In the genomic region with DNA sequence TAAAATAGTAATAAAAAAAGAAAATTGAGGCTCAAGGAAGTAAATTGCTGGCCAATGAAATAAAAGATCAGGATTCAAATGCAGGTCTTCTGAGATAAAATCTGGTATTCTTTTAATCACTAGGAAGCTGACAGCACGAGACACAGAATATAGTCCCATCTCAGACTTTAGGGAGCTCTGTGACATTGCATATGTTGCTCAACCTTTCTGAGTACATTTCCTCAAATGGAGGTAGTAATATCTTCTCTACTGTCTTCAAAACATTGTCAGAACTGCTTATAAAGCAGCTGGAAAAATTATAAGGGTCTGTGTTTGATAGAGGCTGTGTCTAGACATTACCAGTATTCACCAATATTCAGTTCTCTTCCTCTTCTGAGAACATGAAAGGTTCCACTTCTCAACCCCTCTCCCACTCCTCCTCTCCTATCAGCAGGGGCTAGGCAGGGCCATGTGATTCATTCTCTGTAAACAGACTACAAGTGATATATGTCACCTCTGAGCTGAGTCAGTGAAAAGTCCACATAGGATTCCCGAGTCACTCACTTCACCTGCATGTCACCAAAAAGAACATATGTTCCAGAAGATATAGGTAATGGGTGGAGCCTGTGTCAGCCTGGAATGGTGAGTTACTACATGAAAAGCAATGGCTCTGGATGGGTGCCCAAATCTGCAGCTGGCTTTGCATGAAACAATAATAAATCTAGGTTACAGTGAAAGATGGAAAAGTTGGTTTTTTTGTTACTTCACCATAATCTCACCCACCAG, we compare ENCODE assay signal across 1 cellular context.
TF ChIP-seq lines count a peak whose summit lies in the region.

No MANE protein-coding gene starts in this region.

TF ChIP-seq in K562, 482 proteins besides CTCF, POLR2A, EP300 and RAD21 (continued from another document and continues in another):
- no peak for TF ChIP-seq ZBTB7A (IDR thresholded peaks at IDR 0.05; ENCODE audit: borderline replicate concordance, control insufficient read depth, low read depth, low read length)
- TF ChIP-seq, protein P1, sequence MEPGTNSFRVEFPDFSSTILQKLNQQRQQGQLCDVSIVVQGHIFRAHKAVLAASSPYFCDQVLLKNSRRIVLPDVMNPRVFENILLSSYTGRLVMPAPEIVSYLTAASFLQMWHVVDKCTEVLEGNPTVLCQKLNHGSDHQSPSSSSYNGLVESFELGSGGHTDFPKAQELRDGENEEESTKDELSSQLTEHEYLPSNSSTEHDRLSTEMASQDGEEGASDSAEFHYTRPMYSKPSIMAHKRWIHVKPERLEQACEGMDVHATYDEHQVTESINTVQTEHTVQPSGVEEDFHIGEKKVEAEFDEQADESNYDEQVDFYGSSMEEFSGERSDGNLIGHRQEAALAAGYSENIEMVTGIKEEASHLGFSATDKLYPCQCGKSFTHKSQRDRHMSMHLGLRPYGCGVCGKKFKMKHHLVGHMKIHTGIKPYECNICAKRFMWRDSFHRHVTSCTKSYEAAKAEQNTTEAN (CRISPR knock-in tag; IDR thresholded peaks at IDR 0.05), result no peak
- no peak for TF ChIP-seq BCL6 (CRISPR knock-in tag; IDR thresholded peaks at IDR 0.05)
- TF ChIP-seq ZNF143 (CRISPR knock-in tag; IDR thresholded peaks at IDR 0.05), result no peak
- no peak for TF ChIP-seq CREM (IDR thresholded peaks at IDR 0.05; ENCODE audit: low read depth)
- TF ChIP-seq SOX6 (IDR thresholded peaks at IDR 0.05), result peak; percentile 92
- no peak for TF ChIP-seq ERF (CRISPR knock-in tag; IDR thresholded peaks at IDR 0.05)
- TF ChIP-seq, protein P2, sequence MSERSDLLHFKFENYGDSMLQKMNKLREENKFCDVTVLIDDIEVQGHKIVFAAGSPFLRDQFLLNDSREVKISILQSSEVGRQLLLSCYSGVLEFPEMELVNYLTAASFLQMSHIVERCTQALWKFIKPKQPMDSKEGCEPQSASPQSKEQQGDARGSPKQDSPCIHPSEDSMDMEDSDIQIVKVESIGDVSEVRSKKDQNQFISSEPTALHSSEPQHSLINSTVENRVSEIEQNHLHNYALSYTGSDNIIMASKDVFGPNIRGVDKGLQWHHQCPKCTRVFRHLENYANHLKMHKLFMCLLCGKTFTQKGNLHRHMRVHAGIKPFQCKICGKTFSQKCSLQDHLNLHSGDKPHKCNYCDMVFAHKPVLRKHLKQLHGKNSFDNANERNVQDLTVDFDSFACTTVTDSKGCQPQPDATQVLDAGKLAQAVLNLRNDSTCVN (CRISPR knock-in tag; IDR thresholded peaks at IDR 0.05), result no peak
- no peak for TF ChIP-seq SAFB2 (IDR thresholded peaks at IDR 0.05; ENCODE audit: borderline replicate concordance, low read depth, low read length, severe bottlenecking)
- TF ChIP-seq ZNF764 (CRISPR knock-in tag; IDR thresholded peaks at IDR 0.05; ENCODE audit: low read depth), result no peak
- no peak for TF ChIP-seq KDM5B (IDR thresholded peaks at IDR 0.05; ENCODE audit: insufficient replicate concordance, low read depth, low read length)
- TF ChIP-seq, protein P3, sequence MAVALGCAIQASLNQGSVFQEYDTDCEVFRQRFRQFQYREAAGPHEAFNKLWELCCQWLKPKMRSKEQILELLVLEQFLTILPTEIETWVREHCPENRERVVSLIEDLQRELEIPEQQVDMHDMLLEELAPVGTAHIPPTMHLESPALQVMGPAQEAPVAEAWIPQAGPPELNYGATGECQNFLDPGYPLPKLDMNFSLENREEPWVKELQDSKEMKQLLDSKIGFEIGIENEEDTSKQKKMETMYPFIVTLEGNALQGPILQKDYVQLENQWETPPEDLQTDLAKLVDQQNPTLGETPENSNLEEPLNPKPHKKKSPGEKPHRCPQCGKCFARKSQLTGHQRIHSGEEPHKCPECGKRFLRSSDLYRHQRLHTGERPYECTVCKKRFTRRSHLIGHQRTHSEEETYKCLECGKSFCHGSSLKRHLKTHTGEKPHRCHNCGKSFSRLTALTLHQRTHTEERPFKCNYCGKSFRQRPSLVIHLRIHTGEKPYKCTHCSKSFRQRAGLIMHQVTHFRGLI (CRISPR knock-in tag; IDR thresholded peaks at IDR 0.05), result no peak
- no peak for TF ChIP-seq KAT8 (IDR thresholded peaks at IDR 0.05; ENCODE audit: low read depth)
- TF ChIP-seq POU5F1 (IDR thresholded peaks at IDR 0.05; ENCODE audit: borderline replicate concordance, low read depth, low read length, partially characterized antibody), result no peak
- TF ChIP-seq ZNF766 (CRISPR knock-in tag; conservative IDR thresholded peaks at IDR 0.05), result no peak; the same call in 1 of the 2 replicates
- TF ChIP-seq, protein P4, sequence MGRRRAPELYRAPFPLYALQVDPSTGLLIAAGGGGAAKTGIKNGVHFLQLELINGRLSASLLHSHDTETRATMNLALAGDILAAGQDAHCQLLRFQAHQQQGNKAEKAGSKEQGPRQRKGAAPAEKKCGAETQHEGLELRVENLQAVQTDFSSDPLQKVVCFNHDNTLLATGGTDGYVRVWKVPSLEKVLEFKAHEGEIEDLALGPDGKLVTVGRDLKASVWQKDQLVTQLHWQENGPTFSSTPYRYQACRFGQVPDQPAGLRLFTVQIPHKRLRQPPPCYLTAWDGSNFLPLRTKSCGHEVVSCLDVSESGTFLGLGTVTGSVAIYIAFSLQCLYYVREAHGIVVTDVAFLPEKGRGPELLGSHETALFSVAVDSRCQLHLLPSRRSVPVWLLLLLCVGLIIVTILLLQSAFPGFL (CRISPR knock-in tag; IDR thresholded peaks at IDR 0.05), result no peak
- TF ChIP-seq CBX5 (IDR thresholded peaks at IDR 0.05; ENCODE audit: borderline replicate concordance, low read depth), result no peak
- no peak for TF ChIP-seq MTF1 (CRISPR knock-in tag; IDR thresholded peaks at IDR 0.05; ENCODE audit: borderline replicate concordance)
- no peak for TF ChIP-seq MCM3 (IDR thresholded peaks at IDR 0.05)
- no peak for TF ChIP-seq ZNF263 (CRISPR knock-in tag; IDR thresholded peaks at IDR 0.05; ENCODE audit: borderline replicate concordance)
- TF ChIP-seq PHF8 (IDR thresholded peaks at IDR 0.05; ENCODE audit: borderline replicate concordance, low read length), result no peak
- TF ChIP-seq, protein P5, sequence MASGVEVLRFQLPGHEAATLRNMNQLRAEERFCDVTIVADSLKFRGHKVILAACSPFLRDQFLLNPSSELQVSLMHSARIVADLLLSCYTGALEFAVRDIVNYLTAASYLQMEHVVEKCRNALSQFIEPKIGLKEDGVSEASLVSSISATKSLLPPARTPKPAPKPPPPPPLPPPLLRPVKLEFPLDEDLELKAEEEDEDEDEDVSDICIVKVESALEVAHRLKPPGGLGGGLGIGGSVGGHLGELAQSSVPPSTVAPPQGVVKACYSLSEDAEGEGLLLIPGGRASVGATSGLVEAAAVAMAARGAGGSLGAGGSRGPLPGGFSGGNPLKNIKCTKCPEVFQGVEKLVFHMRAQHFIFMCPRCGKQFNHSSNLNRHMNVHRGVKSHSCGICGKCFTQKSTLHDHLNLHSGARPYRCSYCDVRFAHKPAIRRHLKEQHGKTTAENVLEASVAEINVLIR (CRISPR knock-in tag; IDR thresholded peaks at IDR 0.05), result no peak
- TF ChIP-seq NCOA2 (IDR thresholded peaks at IDR 0.05; ENCODE audit: partially characterized antibody in 2 of 2), result peak in 1 of 2 experiments; percentile 19
- TF ChIP-seq ZNF584 (CRISPR knock-in tag; IDR thresholded peaks at IDR 0.05; ENCODE audit: low read depth), result no peak
- TF ChIP-seq DNMT1 (IDR thresholded peaks at IDR 0.05), result no peak
- no peak for TF ChIP-seq POLR3G (IDR thresholded peaks at IDR 0.05; ENCODE audit: extremely low read depth, insufficient read length, insufficient replicate concordance)
- TF ChIP-seq FOXA3 (CRISPR knock-in tag; conservative IDR thresholded peaks at IDR 0.05 in 1 of 2, IDR thresholded peaks at IDR 0.05 in 1 of 2), result peak; percentile 90 to 92
- TF ChIP-seq, protein P6, sequence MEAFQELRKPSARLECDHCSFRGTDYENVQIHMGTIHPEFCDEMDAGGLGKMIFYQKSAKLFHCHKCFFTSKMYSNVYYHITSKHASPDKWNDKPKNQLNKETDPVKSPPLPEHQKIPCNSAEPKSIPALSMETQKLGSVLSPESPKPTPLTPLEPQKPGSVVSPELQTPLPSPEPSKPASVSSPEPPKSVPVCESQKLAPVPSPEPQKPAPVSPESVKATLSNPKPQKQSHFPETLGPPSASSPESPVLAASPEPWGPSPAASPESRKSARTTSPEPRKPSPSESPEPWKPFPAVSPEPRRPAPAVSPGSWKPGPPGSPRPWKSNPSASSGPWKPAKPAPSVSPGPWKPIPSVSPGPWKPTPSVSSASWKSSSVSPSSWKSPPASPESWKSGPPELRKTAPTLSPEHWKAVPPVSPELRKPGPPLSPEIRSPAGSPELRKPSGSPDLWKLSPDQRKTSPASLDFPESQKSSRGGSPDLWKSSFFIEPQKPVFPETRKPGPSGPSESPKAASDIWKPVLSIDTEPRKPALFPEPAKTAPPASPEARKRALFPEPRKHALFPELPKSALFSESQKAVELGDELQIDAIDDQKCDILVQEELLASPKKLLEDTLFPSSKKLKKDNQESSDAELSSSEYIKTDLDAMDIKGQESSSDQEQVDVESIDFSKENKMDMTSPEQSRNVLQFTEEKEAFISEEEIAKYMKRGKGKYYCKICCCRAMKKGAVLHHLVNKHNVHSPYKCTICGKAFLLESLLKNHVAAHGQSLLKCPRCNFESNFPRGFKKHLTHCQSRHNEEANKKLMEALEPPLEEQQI (IDR thresholded peaks at IDR 0.05), result no peak
- TF ChIP-seq, protein P7, sequence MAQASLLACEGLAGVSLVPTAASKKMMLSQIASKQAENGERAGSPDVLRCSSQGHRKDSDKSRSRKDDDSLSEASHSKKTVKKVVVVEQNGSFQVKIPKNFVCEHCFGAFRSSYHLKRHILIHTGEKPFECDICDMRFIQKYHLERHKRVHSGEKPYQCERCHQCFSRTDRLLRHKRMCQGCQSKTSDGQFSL (CRISPR knock-in tag; IDR thresholded peaks at IDR 0.05), result no peak
- TF ChIP-seq, protein P7 (tag; IDR thresholded peaks at IDR 0.05), result no peak
- TF ChIP-seq PHF20 (IDR thresholded peaks at IDR 0.05; ENCODE audit: partially characterized antibody), result no peak
- TF ChIP-seq ZNF384 (IDR thresholded peaks at IDR 0.05; ENCODE audit: low read depth, low read length), result no peak
- no peak for TF ChIP-seq MCM7 (IDR thresholded peaks at IDR 0.05)
- TF ChIP-seq, protein P8, sequence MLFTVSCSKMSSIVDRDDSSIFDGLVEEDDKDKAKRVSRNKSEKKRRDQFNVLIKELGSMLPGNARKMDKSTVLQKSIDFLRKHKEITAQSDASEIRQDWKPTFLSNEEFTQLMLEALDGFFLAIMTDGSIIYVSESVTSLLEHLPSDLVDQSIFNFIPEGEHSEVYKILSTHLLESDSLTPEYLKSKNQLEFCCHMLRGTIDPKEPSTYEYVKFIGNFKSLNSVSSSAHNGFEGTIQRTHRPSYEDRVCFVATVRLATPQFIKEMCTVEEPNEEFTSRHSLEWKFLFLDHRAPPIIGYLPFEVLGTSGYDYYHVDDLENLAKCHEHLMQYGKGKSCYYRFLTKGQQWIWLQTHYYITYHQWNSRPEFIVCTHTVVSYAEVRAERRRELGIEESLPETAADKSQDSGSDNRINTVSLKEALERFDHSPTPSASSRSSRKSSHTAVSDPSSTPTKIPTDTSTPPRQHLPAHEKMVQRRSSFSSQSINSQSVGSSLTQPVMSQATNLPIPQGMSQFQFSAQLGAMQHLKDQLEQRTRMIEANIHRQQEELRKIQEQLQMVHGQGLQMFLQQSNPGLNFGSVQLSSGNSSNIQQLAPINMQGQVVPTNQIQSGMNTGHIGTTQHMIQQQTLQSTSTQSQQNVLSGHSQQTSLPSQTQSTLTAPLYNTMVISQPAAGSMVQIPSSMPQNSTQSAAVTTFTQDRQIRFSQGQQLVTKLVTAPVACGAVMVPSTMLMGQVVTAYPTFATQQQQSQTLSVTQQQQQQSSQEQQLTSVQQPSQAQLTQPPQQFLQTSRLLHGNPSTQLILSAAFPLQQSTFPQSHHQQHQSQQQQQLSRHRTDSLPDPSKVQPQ (CRISPR knock-in tag; IDR thresholded peaks at IDR 0.05; ENCODE audit: borderline replicate concordance), result no peak
- no peak for TF ChIP-seq HDGF (IDR thresholded peaks at IDR 0.05)
- TF ChIP-seq ZNF121 (CRISPR knock-in tag; conservative IDR thresholded peaks at IDR 0.05), result no peak
- TF ChIP-seq, protein P9, sequence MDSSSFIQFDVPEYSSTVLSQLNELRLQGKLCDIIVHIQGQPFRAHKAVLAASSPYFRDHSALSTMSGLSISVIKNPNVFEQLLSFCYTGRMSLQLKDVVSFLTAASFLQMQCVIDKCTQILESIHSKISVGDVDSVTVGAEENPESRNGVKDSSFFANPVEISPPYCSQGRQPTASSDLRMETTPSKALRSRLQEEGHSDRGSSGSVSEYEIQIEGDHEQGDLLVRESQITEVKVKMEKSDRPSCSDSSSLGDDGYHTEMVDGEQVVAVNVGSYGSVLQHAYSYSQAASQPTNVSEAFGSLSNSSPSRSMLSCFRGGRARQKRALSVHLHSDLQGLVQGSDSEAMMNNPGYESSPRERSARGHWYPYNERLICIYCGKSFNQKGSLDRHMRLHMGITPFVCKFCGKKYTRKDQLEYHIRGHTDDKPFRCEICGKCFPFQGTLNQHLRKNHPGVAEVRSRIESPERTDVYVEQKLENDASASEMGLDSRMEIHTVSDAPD (CRISPR knock-in tag; IDR thresholded peaks at IDR 0.05), result no peak
